Comparison of ENCODE assay signal across 23 cellular contexts in genomic region chr3:39011191-39011736, GRCh38. TPM values are rescaled to one million over a fixed set of nuclear protein-coding genes. Genes with fewer than 3 reads are reported as not detected.
DNase-seq lines count a peak whose midpoint lies in the region; ATAC-seq, FAIRE-seq and TF ChIP-seq lines count a peak whose summit lies in the region.
"Had no signal": no experiment of that assay in that cellular context is flagged by ENCODE, and none has a peak within 500 bp of the region (broad histone marks: within the 10 kb centered on the region; RNA-seq: fewer than 3 reads in every experiment).

No MANE protein-coding gene starts in this region.

- H3F3A ChIP-seq in GM23248 (ENCODE audit: insufficient read depth): no peaks in the 10 kb centered on the region

- TF ChIP-seq RAD21 in HepG2 (CRISPR knock-in tag; IDR thresholded peaks at IDR 0.05): no peak
- no peak for TF ChIP-seq RAD21 in GM12878 (IDR thresholded peaks at IDR 0.05; ENCODE audit: insufficient read depth, low read depth, low read length)

- no peak for FAIRE-seq in HepG2 (lab: Jason Lieb, UNC)
- FAIRE-seq in GM12878 (lab: Jason Lieb, UNC): no peak

- BruUV-seq in HepG2 (replicated peaks; lab: Mats Ljungman, UMichigan) (no TSS peak), GM12878 (replicated peaks; lab: Mats Ljungman, UMichigan) (no TSS peak)

- in situ Hi-C loops in HepG2 (cut with HindIII; ENCODE audit: extremely low pct_ligation_motif_present, low pct_unique_long_range_greater_than_20kb) (no loop called here), GM12878 (cut with MboI) (no loop called here), GM23248 (cut with MboI) (no loop called here)

- ATAC-seq in HepG2 (no peak), right lobe of liver (no peak), GM12878 (no peak), GM19035 (IDR thresholded peaks at IDR 0.05; ENCODE audit: unreplicated experiment) (no peak)

- no peak for TF ChIP-seq POLR2A in HepG2 (IDR thresholded peaks at IDR 0.05; ENCODE audit: insufficient read depth in 1 of 2, low read depth in 2 of 2, low read length in 2 of 2)
- no peak for TF ChIP-seq POLR2A in right lobe of liver (IDR thresholded peaks at IDR 0.05)
- no peak for TF ChIP-seq POLR2A in GM12878 (IDR thresholded peaks at IDR 0.05; ENCODE audit: low read depth, low read length)

- no peak for TF ChIP-seq CTCF in HepG2 (CRISPR knock-in tag; IDR thresholded peaks at IDR 0.05)
- no peak for TF ChIP-seq CTCF in right lobe of liver (IDR thresholded peaks at IDR 0.05)
- no peak for TF ChIP-seq CTCF in GM12878 (IDR thresholded peaks at IDR 0.05 in 2 of 3, conservative IDR thresholded peaks at IDR 0.05 in 1 of 3; ENCODE audit: control insufficient read depth in 2 of 3, extremely low read depth in 1 of 3, insufficient read depth in 1 of 3, low read depth in 3 of 3, low read length in 3 of 3)

- H3K4me1 ChIP-seq in HepG2 (ENCODE audit: insufficient read depth, low read length): peaks cover 45% of the 10 kb centered on the region
- no peaks in the 10 kb centered on the region for H3K4me1 ChIP-seq in right lobe of liver
- no peaks in the 10 kb centered on the region for H3K4me1 ChIP-seq in GM12878 (ENCODE audit: control insufficient read depth, insufficient read depth, low read length)
- H3K4me1 ChIP-seq in GM23248 (ENCODE audit: insufficient read depth): no peaks in the 10 kb centered on the region
- H3K4me1 ChIP-seq: Peyer's patch had no signal

- DNase-seq in HepG2 (ENCODE audit: low spot score): no peak
- DNase-seq in right lobe of liver: no peak
- DNase-seq in OCI-M1 (lab: John Stamatoyannopoulos, UW): peak; percentile 59
- DNase-seq in GM12878 (ENCODE audit: low read depth, low spot score): no peak
- DNase-seq in MG63: no peak
- DNase-seq in GM23248: no peak
- DNase-seq in epidermal melanocyte (ENCODE audit: insufficient read length, low spot score): no peak
- DNase-seq: 8988T; DMS 273 treated with DMSO at 0.1 percent for 48 hours; HCEC 1CT; KG1; NCI-H1436 treated with DMSO at 0.1 percent for 48 hours; NCI-H2081 treated with DMSO at 0.1 percent for 48 hours; NCI-H2227 treated with DMSO at 0.1 percent for 48 hours; NCI-H526 treated with DMSO at 0.1 percent for 48 hours; NK-92 treated with Interleukin-12 subunit alpha and Interleukin-12 subunit beta, amount 100 ng/mL, for 24 hours; Peyer's patch; Right ventricle myocardium superior had no signal

- H3K4me3 ChIP-seq in HepG2 (replicated peaks in 1 of 3; ENCODE audit: insufficient read depth in 1 of 3, low read depth in 2 of 3, low read length in 3 of 3) (no peak overlapping the region), right lobe of liver (no peak overlapping the region), GM12878 (no peak overlapping the region), MG63 (no peak overlapping the region), GM23248 (no peak overlapping the region)
- H3K4me3 ChIP-seq: BLaER1 treated with 17β-estradiol and CSF1 and Interleukin-3, amounts not matched to agents 10 nM and 100 nM; Peyer's patch had no signal

- H4K20me1 ChIP-seq in HepG2 (ENCODE audit: insufficient read depth, low read length): no peaks in the 10 kb centered on the region
- no peaks in the 10 kb centered on the region for H4K20me1 ChIP-seq in GM12878 (ENCODE audit: control insufficient read depth, insufficient read depth)
- no peaks in the 10 kb centered on the region for H4K20me1 ChIP-seq in GM23248 (ENCODE audit: insufficient read depth)
- H4K20me1 ChIP-seq: BLaER1 treated with 17β-estradiol and CSF1 and Interleukin-3, amounts not matched to agents 10 nM and 100 nM had no signal

- SMC1A ChIA-PET in GM12878 (lab: Charles Lee; ENCODE audit: uncharacterized antibody, unreplicated experiment): interaction anchor here (0.8 to 1.4 kb wide), 4 partner anchors 9 to 11 kb away, joined by 3 to 6 read pairs (median 4); no protein-coding TSS in a partner anchor

- no peaks in the 10 kb centered on the region for H3K36me3 ChIP-seq in HepG2 (replicated peaks in 1 of 2; ENCODE audit: control insufficient read depth in 1 of 2, insufficient read depth in 2 of 2, low read length in 2 of 2)
- no peaks in the 10 kb centered on the region for H3K36me3 ChIP-seq in right lobe of liver
- H3K36me3 ChIP-seq in GM12878 (ENCODE audit: control insufficient read depth in 2 of 2, insufficient read depth in 2 of 2, low read length in 1 of 2): no peaks in the 10 kb centered on the region
- no peaks in the 10 kb centered on the region for H3K36me3 ChIP-seq in MG63
- H3K36me3 ChIP-seq in GM23248 (ENCODE audit: low read depth): no peaks in the 10 kb centered on the region
- H3K36me3 ChIP-seq: BLaER1 treated with 17β-estradiol and CSF1 and Interleukin-3, amounts not matched to agents 10 nM and 100 nM; Peyer's patch had no signal

- H3K4me2 ChIP-seq in HepG2 (ENCODE audit: low read depth, low read length): no peak overlapping the region
- H3K4me2 ChIP-seq in GM12878 (ENCODE audit: control insufficient read depth, insufficient read depth): no peak overlapping the region
- H3K4me2 ChIP-seq in GM23248 (ENCODE audit: unreplicated experiment): no peak overlapping the region

- TF ChIP-seq EP300 in HepG2 (IDR thresholded peaks at IDR 0.05; ENCODE audit: low read depth in 2 of 2, low read length in 2 of 2) (no peak), HepG2 (CRISPR knock-in tag; IDR thresholded peaks at IDR 0.05; ENCODE audit: borderline replicate concordance) (no peak), GM12878 (IDR thresholded peaks at IDR 0.05; ENCODE audit: borderline replicate concordance in 1 of 2, control insufficient read depth in 1 of 2, low read depth in 2 of 2, low read length in 2 of 2) (no peak)

- POLR2A ChIA-PET in HepG2 (lab: Yijun Ruan, JAX): no interaction called here
- POLR2A ChIA-PET in GM12878 (lab: Charles Lee): interaction anchor here (1.7 kb wide), 1 partner anchor 9 kb away, joined by 6 read pairs; no protein-coding TSS in a partner anchor

- H3K79me2 ChIP-seq in HepG2 (ENCODE audit: insufficient read depth, low read length) (no peaks in the 10 kb centered on the region), GM12878 (ENCODE audit: control insufficient read depth, insufficient read depth, low read length) (no peaks in the 10 kb centered on the region), GM23248 (ENCODE audit: insufficient read depth) (no peaks in the 10 kb centered on the region)

- H3K27ac ChIP-seq in HepG2 (ENCODE audit: extremely low read length, insufficient read depth, low read length) (no peak overlapping the region), right lobe of liver (no peak overlapping the region), GM12878 (ENCODE audit: control insufficient read depth, insufficient read depth) (no peak overlapping the region), GM23248 (no peak overlapping the region)
- H3K27ac ChIP-seq: HL-60, Peyer's patch had no signal

- CTCF ChIA-PET in HepG2 (lab: Yijun Ruan, JAX; ENCODE audit: low intra/inter-chr PET ratio, low total read pairs) (no interaction called here), GM12878 (lab: Yijun Ruan, JAX) (interaction anchor here (1.0 to 6.2 kb wide), 5 partner anchors 10 to 277 kb away, joined by 3 to 62 read pairs (median 13); no protein-coding TSS in a partner anchor)

- no peak overlapping the region for H2AFZ ChIP-seq in HepG2 (ENCODE audit: low read length)
- H2AFZ ChIP-seq in GM12878 (ENCODE audit: control insufficient read depth, low read depth, low read length): no peak overlapping the region
- H2AFZ ChIP-seq in GM23248: no peak overlapping the region

- no peaks in the 10 kb centered on the region for H3K9me3 ChIP-seq in HepG2 (ENCODE audit: low read length)
- no peaks in the 10 kb centered on the region for H3K9me3 ChIP-seq in right lobe of liver
- H3K9me3 ChIP-seq in GM12878 (replicated peaks; ENCODE audit: control insufficient read depth, insufficient read depth, low read length): no peaks in the 10 kb centered on the region
- H3K9me3 ChIP-seq in MG63: no peaks in the 10 kb centered on the region
- H3K9me3 ChIP-seq in GM23248 (ENCODE audit: low read depth): no peaks in the 10 kb centered on the region
- H3K9me3 ChIP-seq: Peyer's patch had no signal

- intact Hi-C loops in HepG2 (cut with micrococcal nuclease; ENCODE audit: unreplicated experiment): no loop called here
- intact Hi-C loops in right lobe of liver (cut with DNase I): no loop called here
- intact Hi-C loops in GM12878 (cut with micrococcal nuclease; ENCODE audit: unreplicated experiment): no loop called here

- RAD21 ChIA-PET in GM12878 (lab: Charles Lee; ENCODE audit: unreplicated experiment): no interaction called here

- H3K27me3 ChIP-seq in HepG2 (ENCODE audit: control insufficient read depth in 1 of 2, insufficient read depth in 2 of 2, low read length in 2 of 2) (no peaks in the 10 kb centered on the region), right lobe of liver (no peaks in the 10 kb centered on the region), GM12878 (replicated peaks in 1 of 2; ENCODE audit: control insufficient read depth in 2 of 2, insufficient read depth in 2 of 2, low read length in 1 of 2) (no peaks in the 10 kb centered on the region), MG63 (no peaks in the 10 kb centered on the region), GM23248 (replicated peaks; ENCODE audit: insufficient read depth) (peaks cover 9% of the 10 kb centered on the region; the same call in 1 of the 2 replicates)
- H3K27me3 ChIP-seq: BLaER1 treated with 17β-estradiol and CSF1 and Interleukin-3, amounts not matched to agents 10 nM and 100 nM; Peyer's patch had no signal

- H3K9ac ChIP-seq in HepG2 (ENCODE audit: insufficient read depth, low read depth, low read length) (no peak overlapping the region), GM12878 (ENCODE audit: control insufficient read depth, insufficient read depth, low read length) (no peak overlapping the region), GM23248 (no peak overlapping the region)
- H3K9ac ChIP-seq: BLaER1 treated with 17β-estradiol and CSF1 and Interleukin-3, amounts not matched to agents 10 nM and 100 nM had no signal

- no peaks in the 10 kb centered on the region for H3K9me2 ChIP-seq in GM23248 (ENCODE audit: insufficient read depth)

- 32% methylated on average over 2 of the region's 2 CpGs for WGBS in HepG2 (ENCODE audit: low lambda C conversion rate)
- WGBS in right lobe of liver (ENCODE audit: insufficient coverage, low coverage, low lambda C conversion rate, missing lambda C conversion rate): 56% methylated on average over 2 of the region's 2 CpGs
- WGBS in GM12878 (ENCODE audit: insufficient coverage, insufficient replicate concordance, low lambda C conversion rate, missing lambda C conversion rate): 30% methylated on average over 2 of the region's 2 CpGs
- WGBS in GM23248 (ENCODE audit: low coverage in 1 of 2, low lambda C conversion rate in 2 of 2, missing lambda C conversion rate in 2 of 2), 2 experiments: 49 to 56% methylated on average over 2 of the region's 2 CpGs

RNA-seq across cellular contexts. Expression of gene SCN11A, which starts 40.5 kb away (rescaled TPM):
- total RNA-seq in HepG2 (2016; rRNA removed; fragmentation: Illumina TruSeq; extraction: Trizol): 0.02 TPM in 1 of 2 replicates, not detected in the other
- total RNA-seq in HepG2 (2016; cell fraction: cytosol; rRNA removed; fragmentation: Illumina TruSeq; extraction: Trizol; ENCODE audit: low read depth): under 0.01 and 0.10 TPM in 2 replicates
- 0.02 TPM in 1 of 2 replicates, not detected in the other for total RNA-seq in HepG2 (2016; cell fraction: insoluble cytoplasmic fraction; rRNA removed; fragmentation: Illumina TruSeq; extraction: Trizol)
- 0.03 and 0.07 TPM in 2 replicates for total RNA-seq in HepG2 (2016; cell fraction: membrane; rRNA removed; fragmentation: Illumina TruSeq; extraction: Trizol)
- total RNA-seq in HepG2 (2016; cell fraction: nucleus; rRNA removed; fragmentation: Illumina TruSeq; extraction: Trizol): 0.06 TPM in 2 replicates
- 0.11 and 0.13 TPM in 2 replicates for polyA plus RNA-seq in HepG2 (2011; rRNA removed)
- 0.01 and 0.04 TPM in 2 replicates for polyA plus RNA-seq in HepG2 (2011; cell fraction: cytosol; rRNA removed)
- 0.39 and 0.42 TPM in 2 replicates for polyA plus RNA-seq in HepG2 (2011; cell fraction: nucleus; rRNA removed)
- 0.13 and 0.23 TPM in 2 replicates for polyA plus RNA-seq in HepG2 (2012)
- polyA plus RNA-seq in HepG2 (2016; cell fraction: cytosol; fragmentation: Illumina TruSeq; extraction: Trizol; ENCODE audit: low read depth): not detected in 2 replicates
- not detected in 2 replicates for polyA plus RNA-seq in HepG2 (2016; cell fraction: insoluble cytoplasmic fraction; fragmentation: Illumina TruSeq; extraction: Trizol; ENCODE audit: low read depth)
- polyA plus RNA-seq in HepG2 (2016; cell fraction: membrane; fragmentation: Illumina TruSeq; extraction: Trizol; ENCODE audit: low read depth): not detected in 2 replicates
- polyA plus RNA-seq in HepG2 (2016; cell fraction: nucleus; fragmentation: Illumina TruSeq; extraction: Trizol; ENCODE audit: insufficient read depth, low read depth): 0.09 TPM in 1 of 2 replicates, not detected in the other
- 0.02 and 0.08 TPM in 2 replicates for polyA minus RNA-seq in HepG2 (2011; rRNA and poly(A)+ RNA removed; ENCODE audit: low replicate concordance)
- polyA minus RNA-seq in HepG2 (2011; cell fraction: cytosol; rRNA and poly(A)+ RNA removed): not detected in 2 replicates
- polyA minus RNA-seq in HepG2 (2011; cell fraction: nucleus; rRNA and poly(A)+ RNA removed): 0.39 and 0.87 TPM in 2 replicates
- under 1 TPM in 5 of 6 experiments, not detected in 1; 0.12 to 0.31 (median 0.16) TPM for total RNA-seq in right lobe of liver
- total RNA-seq in GM12878 (2013; cell fraction: nucleolus; rRNA removed): 1.0 and 1.3 TPM in 2 replicates
- total RNA-seq in GM12878 (2014; rRNA removed): 0.05 and 0.06 TPM in 2 replicates
- under 0.01 and 0.05 TPM in 2 replicates for total RNA-seq in GM12878 (2014; rRNA removed; fragmentation: Illumina TruSeq; extraction: Trizol)
- total RNA-seq in GM12878 (2021): not detected in 2 replicates
- 0.04 TPM for polyA plus RNA-seq in GM12878 (2011; ENCODE audit: low read depth)
- polyA plus RNA-seq in GM12878 (2011; rRNA removed): 0.13 and 0.14 TPM in 2 replicates
- 0.02 and 0.03 TPM in 2 replicates for polyA plus RNA-seq in GM12878 (2011; cell fraction: cytosol; rRNA removed)
- 0.19 and 0.31 TPM in 2 replicates for polyA plus RNA-seq in GM12878 (2011; cell fraction: nucleus; rRNA removed)
- 0.04 and 0.07 TPM in 2 replicates for polyA plus RNA-seq in GM12878 (2012)
- 0.04 and 0.11 TPM in 2 replicates for polyA plus RNA-seq in GM12878 (2014; fragmentation: Illumina TruSeq; extraction: Trizol)
- polyA plus RNA-seq in GM12878 (2014; fragmentation: Nextera tagmentation; extraction: Ambion mirVana): not detected
- polyA plus RNA-seq in GM12878 (2014; rRNA removed): 0.03 TPM in 2 replicates
- under 1 TPM in 1 of 2 experiments, not detected in 1; 0.03 TPM for polyA plus RNA-seq in GM12878 (2016; fragmentation: Nextera tagmentation; extraction: Ambion mirVana)
- polyA minus RNA-seq in GM12878 (2011; rRNA and poly(A)+ RNA removed): 0.07 TPM in 1 of 2 replicates, not detected in the other
- not detected in 2 replicates for polyA minus RNA-seq in GM12878 (2011; cell fraction: cytosol; rRNA and poly(A)+ RNA removed)
- 0.12 and 0.19 TPM in 2 replicates for polyA minus RNA-seq in GM12878 (2011; cell fraction: nucleus; rRNA and poly(A)+ RNA removed)
- not detected in 2 replicates for total RNA-seq in MG63 (2014; rRNA removed; shearing (Covaris generic); ENCODE audit: low replicate concordance)
- total RNA-seq in GM23248 (2014; rRNA removed; shearing (Covaris generic)): not detected in 2 replicates
- polyA plus RNA-seq in GM23248 (2016; fragmentation: Nextera tagmentation; extraction: Ambion mirVana): not detected in 2 replicates
- total RNA-seq: Daoy, M059J had no signal

RNA-seq across cellular contexts. Expression of gene WDR48, which starts 40.6 kb away (rescaled TPM):
- total RNA-seq in HepG2 (2016; rRNA removed; fragmentation: Illumina TruSeq; extraction: Trizol) (29.2 and 67.6 TPM in 2 replicates), right lobe of liver (10 to 100 TPM; 11.3 to 21.9 (median 18.3) TPM), GM12878 (2014; rRNA removed) (20.2 and 22.7 TPM in 2 replicates), GM12878 (2014; rRNA removed; fragmentation: Illumina TruSeq; extraction: Trizol) (30.0 and 30.3 TPM in 2 replicates), GM12878 (2021) (27.8 and 28.7 TPM in 2 replicates)
- 3.7 and 4.5 TPM in 2 replicates for total RNA-seq in HepG2 (2016; cell fraction: cytosol; rRNA removed; fragmentation: Illumina TruSeq; extraction: Trizol; ENCODE audit: low read depth)
- 28.4 and 64.0 TPM in 2 replicates for total RNA-seq in HepG2 (2016; cell fraction: insoluble cytoplasmic fraction; rRNA removed; fragmentation: Illumina TruSeq; extraction: Trizol)
- total RNA-seq in HepG2 (2016; cell fraction: membrane; rRNA removed; fragmentation: Illumina TruSeq; extraction: Trizol): 11.9 and 14.2 TPM in 2 replicates
- total RNA-seq in HepG2 (2016; cell fraction: nucleus; rRNA removed; fragmentation: Illumina TruSeq; extraction: Trizol): 27.2 and 39.9 TPM in 2 replicates
- polyA plus RNA-seq in HepG2 (2011; rRNA removed) (25.9 and 31.2 TPM in 2 replicates), GM12878 (2011; rRNA removed) (43.8 and 63.5 TPM in 2 replicates), GM12878 (2014; fragmentation: Illumina TruSeq; extraction: Trizol) (36.7 and 40.3 TPM in 2 replicates), GM12878 (2014; fragmentation: Nextera tagmentation; extraction: Ambion mirVana) (10 to 100 TPM; 16.8 to 17.1 TPM), GM12878 (2014; rRNA removed) (17.0 and 18.7 TPM in 2 replicates), GM12878 (2016; fragmentation: Nextera tagmentation; extraction: Ambion mirVana) (10 to 100 TPM; 38.4 to 40.6 TPM), GM23248 (2016; fragmentation: Nextera tagmentation; extraction: Ambion mirVana) (28.9 and 29.7 TPM in 2 replicates)
- 11.0 and 18.5 TPM in 2 replicates for polyA plus RNA-seq in HepG2 (2011; cell fraction: cytosol; rRNA removed)
- 24.5 and 25.2 TPM in 2 replicates for polyA plus RNA-seq in HepG2 (2011; cell fraction: nucleus; rRNA removed)
- 30.0 and 35.6 TPM in 2 replicates for polyA plus RNA-seq in HepG2 (2012)
- polyA plus RNA-seq in HepG2 (2016; cell fraction: cytosol; fragmentation: Illumina TruSeq; extraction: Trizol; ENCODE audit: low read depth): 2.0 and 2.2 TPM in 2 replicates
- 40.6 and 41.7 TPM in 2 replicates for polyA plus RNA-seq in HepG2 (2016; cell fraction: insoluble cytoplasmic fraction; fragmentation: Illumina TruSeq; extraction: Trizol; ENCODE audit: low read depth)
- 5.0 and 5.6 TPM in 2 replicates for polyA plus RNA-seq in HepG2 (2016; cell fraction: membrane; fragmentation: Illumina TruSeq; extraction: Trizol; ENCODE audit: low read depth)
- polyA plus RNA-seq in HepG2 (2016; cell fraction: nucleus; fragmentation: Illumina TruSeq; extraction: Trizol; ENCODE audit: insufficient read depth, low read depth): 24.5 and 26.5 TPM in 2 replicates
- 15.1 and 21.0 TPM in 2 replicates for polyA minus RNA-seq in HepG2 (2011; rRNA and poly(A)+ RNA removed; ENCODE audit: low replicate concordance)
- polyA minus RNA-seq in HepG2 (2011; cell fraction: cytosol; rRNA and poly(A)+ RNA removed): 20.9 and 35.2 TPM in 2 replicates
- polyA minus RNA-seq in HepG2 (2011; cell fraction: nucleus; rRNA and poly(A)+ RNA removed): 67.5 and 78.9 TPM in 2 replicates
- 75.6 and 81.8 TPM in 2 replicates for total RNA-seq in GM12878 (2013; cell fraction: nucleolus; rRNA removed)
- 24.3 TPM for polyA plus RNA-seq in GM12878 (2011; ENCODE audit: low read depth)
- polyA plus RNA-seq in GM12878 (2011; cell fraction: cytosol; rRNA removed): 15.0 and 18.5 TPM in 2 replicates
- polyA plus RNA-seq in GM12878 (2011; cell fraction: nucleus; rRNA removed): 28.6 and 34.7 TPM in 2 replicates
- 17.5 and 21.2 TPM in 2 replicates for polyA plus RNA-seq in GM12878 (2012)
- polyA minus RNA-seq in GM12878 (2011; rRNA and poly(A)+ RNA removed): 23.2 and 51.3 TPM in 2 replicates
- 11.0 and 19.8 TPM in 2 replicates for polyA minus RNA-seq in GM12878 (2011; cell fraction: cytosol; rRNA and poly(A)+ RNA removed)
- 18.9 and 19.0 TPM in 2 replicates for polyA minus RNA-seq in GM12878 (2011; cell fraction: nucleus; rRNA and poly(A)+ RNA removed)
- 9.3 and 20.7 TPM in 2 replicates for total RNA-seq in MG63 (2014; rRNA removed; shearing (Covaris generic); ENCODE audit: low replicate concordance)
- total RNA-seq in GM23248 (2014; rRNA removed; shearing (Covaris generic)): 25.7 and 30.5 TPM in 2 replicates

Comparison
In these comparisons a context has a peak if more than half of its experiments do, and no peak if none do; other contexts are left out.
1. Of the 75 proteins assayed by ChIP-seq in both HepG2 and GM12878: peak only in HepG2: none; only in GM12878: IKZF1; in both: none; in neither: 74.